ENCODE assay signal across 8 cellular contexts in the genomic region with DNA sequence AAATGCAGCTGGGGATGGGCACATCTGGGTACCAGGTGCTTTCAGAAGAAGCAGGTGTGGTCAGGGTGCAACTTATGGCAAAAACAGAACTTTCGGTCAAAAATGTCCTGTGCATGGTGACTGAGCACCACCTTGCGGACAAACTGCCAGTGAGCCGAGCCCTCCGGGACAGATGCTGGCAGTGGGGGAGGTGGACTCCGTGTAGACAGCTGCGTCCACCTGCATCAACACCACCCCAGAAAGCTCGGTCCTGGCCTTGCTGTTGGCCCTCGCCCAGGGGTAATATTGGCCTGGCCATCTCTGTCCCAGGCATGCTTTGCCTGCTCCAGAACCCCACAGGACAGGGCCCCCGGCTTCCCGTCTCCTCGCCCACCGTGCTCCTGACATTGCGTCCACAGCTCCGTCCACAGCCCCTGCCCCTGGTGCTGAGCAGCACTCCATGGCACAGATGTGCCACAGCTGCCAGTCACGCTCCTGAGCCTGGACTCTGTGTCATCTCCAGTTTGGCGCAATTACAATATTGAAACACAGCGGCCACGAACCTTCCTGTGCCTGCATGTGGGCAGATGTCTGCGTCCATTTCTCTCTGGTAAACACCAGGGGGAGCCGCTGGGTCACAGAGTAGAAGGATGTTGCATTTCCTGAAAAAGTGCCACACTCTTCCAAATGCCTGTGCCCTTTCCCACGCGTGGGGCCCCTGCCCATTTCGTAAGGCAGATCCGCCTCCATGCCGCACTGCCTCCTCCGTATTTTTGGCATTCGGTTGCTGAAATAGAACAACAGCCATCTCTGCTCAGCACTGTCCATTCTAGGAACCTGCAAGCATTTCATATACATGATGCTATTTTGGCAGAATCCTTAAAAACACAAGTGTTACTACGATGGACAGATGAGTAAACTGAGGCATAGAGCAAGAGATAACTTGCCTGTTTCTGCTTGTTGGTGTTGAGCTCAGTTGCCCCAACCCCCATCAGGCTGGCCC. TPM values are rescaled to one million over a fixed set of nuclear protein-coding genes. Genes with fewer than 3 reads are reported as not detected.
A peak's percentile ranks its signal among the peaks of the same experiment; 100 is the strongest.
DNase-seq lines count a peak whose midpoint lies in the region; ATAC-seq and TF ChIP-seq lines count a peak whose summit lies in the region.

No MANE protein-coding gene starts in this region.

- peak; percentile 68 for ATAC-seq in GM19438 (IDR thresholded peaks at IDR 0.05; ENCODE audit: low read depth, unreplicated experiment)
- ATAC-seq in naive thymus-derived CD4-positive, alpha-beta T cell = peak; percentile 81
- peak; percentile 81 to 86 for ATAC-seq in stimulated activated naive B cell treated with anti-CD40 and anti-IgM and Interleukin-4, amounts not matched to agents 10 μg/mL and 1 μg/mL and 100 μg/mL, for 72 hours (replicated peaks)

- H3K4me1 Mint-ChIP-seq in naive thymus-derived CD4-positive, alpha-beta T cell = peaks cover 6 to 18% (median 12%) of the 10 kb centered on the region in 7 donors
- H3K4me1 Mint-ChIP-seq in stimulated activated naive B cell treated with anti-CD40 and anti-IgM and Interleukin-4, amounts not matched to agents 10 μg/mL and 1 μg/mL and 100 μg/mL, for 72 hours = peaks cover 12 to 14% of the 10 kb centered on the region in 2 donors

- intact Hi-C loops in esophagus muscularis mucosa (cut with DNase I) = loop anchor here (2.0 kb wide), 1 partner anchor 477 kb away; no protein-coding TSS in a partner anchor
- intact Hi-C loops in naive thymus-derived CD4-positive, alpha-beta T cell (cut with micrococcal nuclease) = loop anchor here (1.0 to 10.0 kb wide), 9 partner anchors 177 to 485 kb away; partner anchors contain the start of gene CLPTM1L (in 1 of the 2)

- 24% methylated on average over 28 of the region's 28 CpGs for WGBS in esophagus muscularis mucosa

- H3K27me3 ChIP-seq in BE2C = no peaks in the 10 kb centered on the region
- no peaks in the 10 kb centered on the region for H3K27me3 ChIP-seq in OCI-LY3 (ENCODE audit: low read depth, low read length)
- peaks cover 0 to 49% (median 0%) of the 10 kb centered on the region in 4 donors for H3K27me3 ChIP-seq in esophagus muscularis mucosa
- no peaks in the 10 kb centered on the region for H3K27me3 ChIP-seq in naive thymus-derived CD4-positive, alpha-beta T cell (ENCODE audit: control insufficient read depth in 2 of 2, insufficient read depth in 2 of 2, low read length in 2 of 2)

- H3K9ac ChIP-seq in OCI-LY3 (ENCODE audit: low read length) = peak overlapping the region; percentile 8; the same call in 1 of the 2 replicates

- H3K9me3 ChIP-seq in BE2C = no peaks in the 10 kb centered on the region
- no peaks in the 10 kb centered on the region for H3K9me3 ChIP-seq in OCI-LY3 (ENCODE audit: insufficient read depth, low read length)
- no peaks in the 10 kb centered on the region for H3K9me3 ChIP-seq in esophagus muscularis mucosa
- no peaks in the 10 kb centered on the region for H3K9me3 ChIP-seq in naive thymus-derived CD4-positive, alpha-beta T cell (ENCODE audit: control insufficient read depth in 2 of 3, low read length in 3 of 3)

- H3K27ac ChIP-seq in OCI-LY3 (ENCODE audit: low read length) (no peak overlapping the region), esophagus muscularis mucosa (replicated peaks in 1 of 4) (no peak overlapping the region)
- no peak overlapping the region for H3K27ac ChIP-seq in naive thymus-derived CD4-positive, alpha-beta T cell (ENCODE audit: low read depth, low read length)

- DNase-seq in BE2C = peak; percentile 79
- peak in 66 of 76 experiments; percentile 8 to 79 (median 51) for DNase-seq in HUDEP-2 (lab: John Stamatoyannopoulos, UW; ENCODE audit: unreplicated experiment in 76 of 76)
- peak; percentile 61 for DNase-seq in activated T-cell treated with anti-CD3 and anti-CD28 coated beads for 4 hours
- DNase-seq in esophagus muscularis mucosa (ENCODE audit: extremely low spot score) = no peak
- peak; percentile 51 to 79 (median 71) for DNase-seq in naive thymus-derived CD4-positive, alpha-beta T cell
- DNase-seq in stimulated activated naive B cell treated with anti-CD40 and anti-IgM and Interleukin-4, amounts not matched to agents 10 μg/mL and 1 μg/mL and 100 μg/mL, for 72 hours = peak; percentile 56

- peak overlapping the region; percentile 50; the same call in 1 of the 2 replicates for H2AFZ ChIP-seq in OCI-LY3 (ENCODE audit: low read depth, low read length)

- POLR2A ChIA-PET in naive thymus-derived CD4-positive, alpha-beta T cell (lab: Charles Lee) = interaction anchor here (2.4 kb wide), 1 partner anchor 218 kb away, joined by 7 read pairs; no protein-coding TSS in a partner anchor

- no peaks in the 10 kb centered on the region for H3K4me1 ChIP-seq in BE2C
- peaks cover 4% of the 10 kb centered on the region for H3K4me1 ChIP-seq in OCI-LY3 (ENCODE audit: low read length)
- H3K4me1 ChIP-seq in esophagus muscularis mucosa = peaks cover 5 to 12% (median 11%) of the 10 kb centered on the region in 4 donors
- H3K4me1 ChIP-seq in naive thymus-derived CD4-positive, alpha-beta T cell (ENCODE audit: control insufficient read depth in 2 of 2, insufficient read depth in 2 of 2, low read length in 2 of 2) = no peaks in the 10 kb centered on the region

- H3K4me3 Mint-ChIP-seq in naive thymus-derived CD4-positive, alpha-beta T cell = peak overlapping the region; percentile 58 to 85 (median 79)
- H3K4me3 Mint-ChIP-seq in stimulated activated naive B cell treated with anti-CD40 and anti-IgM and Interleukin-4, amounts not matched to agents 10 μg/mL and 1 μg/mL and 100 μg/mL, for 72 hours = peak overlapping the region; percentile 79 to 85

- CTCF ChIA-PET in naive thymus-derived CD4-positive, alpha-beta T cell (lab: Charles Lee) = interaction anchor here (0.6 to 4.1 kb wide), 9 partner anchors 21 to 476 kb away, joined by 3 to 31 read pairs (median 3); no protein-coding TSS in a partner anchor

- no peaks in the 10 kb centered on the region for H3K79me2 ChIP-seq in OCI-LY3 (ENCODE audit: low read length)

- TF ChIP-seq CTCF in BE2C (IDR thresholded peaks at IDR 0.05; ENCODE audit: low read depth, low read length) (peak; percentile 92), OCI-LY3 (IDR thresholded peaks at IDR 0.05; ENCODE audit: low read depth, low read length) (peak; percentile 57), esophagus muscularis mucosa (IDR thresholded peaks at IDR 0.05) (peak; percentile 48 to 73 (median 56))

- no peaks in the 10 kb centered on the region for H3K9me3 Mint-ChIP-seq in naive thymus-derived CD4-positive, alpha-beta T cell
- H3K9me3 Mint-ChIP-seq in stimulated activated naive B cell treated with anti-CD40 and anti-IgM and Interleukin-4, amounts not matched to agents 10 μg/mL and 1 μg/mL and 100 μg/mL, for 72 hours = no peaks in the 10 kb centered on the region

- TF ChIP-seq POLR2A in esophagus muscularis mucosa (IDR thresholded peaks at IDR 0.05; ENCODE audit: low read depth) = no peak

- H3K27me3 Mint-ChIP-seq in naive thymus-derived CD4-positive, alpha-beta T cell = peaks cover 2 to 22% (median 11%) of the 10 kb centered on the region in 5 donors
- H3K27me3 Mint-ChIP-seq in stimulated activated naive B cell treated with anti-CD40 and anti-IgM and Interleukin-4, amounts not matched to agents 10 μg/mL and 1 μg/mL and 100 μg/mL, for 72 hours = peaks cover 28 to 39% of the 10 kb centered on the region in 2 donors

- H3K4me2 ChIP-seq in OCI-LY3 (ENCODE audit: low read length) = peak overlapping the region; percentile 83

- TF ChIP-seq EP300 in esophagus muscularis mucosa (IDR thresholded peaks at IDR 0.05) = no peak

- no peaks in the 10 kb centered on the region for H3K36me3 Mint-ChIP-seq in naive thymus-derived CD4-positive, alpha-beta T cell
- H3K36me3 Mint-ChIP-seq in stimulated activated naive B cell treated with anti-CD40 and anti-IgM and Interleukin-4, amounts not matched to agents 10 μg/mL and 1 μg/mL and 100 μg/mL, for 72 hours = no peaks in the 10 kb centered on the region

- no peak overlapping the region for H3K27ac Mint-ChIP-seq in naive thymus-derived CD4-positive, alpha-beta T cell
- H3K27ac Mint-ChIP-seq in stimulated activated naive B cell treated with anti-CD40 and anti-IgM and Interleukin-4, amounts not matched to agents 10 μg/mL and 1 μg/mL and 100 μg/mL, for 72 hours = peak overlapping the region; percentile 81

- no peaks in the 10 kb centered on the region for H3K36me3 ChIP-seq in BE2C
- H3K36me3 ChIP-seq in OCI-LY3 (replicated peaks; ENCODE audit: low read depth, low read length) = no peaks in the 10 kb centered on the region
- H3K36me3 ChIP-seq in esophagus muscularis mucosa = no peaks in the 10 kb centered on the region
- H3K36me3 ChIP-seq in naive thymus-derived CD4-positive, alpha-beta T cell (ENCODE audit: control insufficient read depth in 2 of 3, insufficient read depth in 3 of 3, low read length in 3 of 3) = no peaks in the 10 kb centered on the region

- peak overlapping the region; percentile 64 for H3K4me3 ChIP-seq in BE2C (ENCODE audit: low read depth, low read length)
- H3K4me3 ChIP-seq in OCI-LY3 (ENCODE audit: low read length) = peak overlapping the region; percentile 72
- H3K4me3 ChIP-seq in esophagus muscularis mucosa = peak overlapping the region in 2 of 4 donors; percentile 20 to 32
- H3K4me3 ChIP-seq in naive thymus-derived CD4-positive, alpha-beta T cell (ENCODE audit: low read length) = no peak overlapping the region

- no peaks in the 10 kb centered on the region for H4K20me1 ChIP-seq in OCI-LY3 (ENCODE audit: insufficient read depth, low read length)

RNA-seq across cellular contexts. Expression of gene SLC6A19, which starts 33.4 kb away (rescaled TPM):
- polyA plus RNA-seq in BE2C (2012; ENCODE audit: insufficient read depth, insufficient read length, low read depth) = 1.3 TPM
- total RNA-seq in esophagus muscularis mucosa = not detected
- total RNA-seq in naive thymus-derived CD4-positive, alpha-beta T cell = not detected
- polyA plus RNA-seq in naive thymus-derived CD4-positive, alpha-beta T cell = not detected

RNA-seq across cellular contexts. Expression of gene SLC12A7, which starts 56.2 kb away (rescaled TPM):
- polyA plus RNA-seq in BE2C (2012; ENCODE audit: insufficient read depth, insufficient read length, low read depth) = 44.2 TPM
- total RNA-seq in esophagus muscularis mucosa = 10 to 100 TPM; 21.6 to 35.8 (median 25.4) TPM
- total RNA-seq in naive thymus-derived CD4-positive, alpha-beta T cell = 100 to 1,000 TPM in 1 of 5 experiments, 10 to 100 TPM in 4; 45.3 to 101 (median 64.5) TPM
- 10 to 100 TPM in 1 of 2 donors, 1 to 10 TPM in 1; 6.4 to 30.5 TPM for polyA plus RNA-seq in naive thymus-derived CD4-positive, alpha-beta T cell

RNA-seq across cellular contexts. Expression of gene SLC6A18, which starts 57.2 kb away (rescaled TPM):
- polyA plus RNA-seq in BE2C (2012; ENCODE audit: insufficient read depth, insufficient read length, low read depth) = not detected
- total RNA-seq in esophagus muscularis mucosa = not detected
- not detected for total RNA-seq in naive thymus-derived CD4-positive, alpha-beta T cell
- not detected for polyA plus RNA-seq in naive thymus-derived CD4-positive, alpha-beta T cell
